Comparison of ENCODE assay signal across 16 cellular contexts in genomic region chr21:46027855-46028493, GRCh38. TPM values are rescaled to one million over a fixed set of nuclear protein-coding genes. Genes with fewer than 3 reads are reported as not detected.
DNase-seq lines count a peak whose midpoint lies in the region; ATAC-seq, FAIRE-seq and TF ChIP-seq lines count a peak whose summit lies in the region.
"Had no signal": no experiment of that assay in that cellular context is flagged by ENCODE, and none has a peak within 500 bp of the region (broad histone marks: within the 10 kb centered on the region; RNA-seq: fewer than 3 reads in every experiment).

No MANE protein-coding gene starts in this region.

- TF ChIP-seq EP300 in HepG2 (IDR thresholded peaks at IDR 0.05; ENCODE audit: low read depth in 2 of 2, low read length in 2 of 2) = no peak
- TF ChIP-seq EP300 in HepG2 (CRISPR knock-in tag; IDR thresholded peaks at IDR 0.05; ENCODE audit: borderline replicate concordance) = no peak
- peak in 2 of 4 donors; percentile 11 to 30 for TF ChIP-seq EP300 in sigmoid colon (IDR thresholded peaks at IDR 0.05)

- H3K9ac ChIP-seq in liver (ENCODE audit: low read depth in 1 of 2, low read length in 2 of 2) (no peak overlapping the region), HepG2 (ENCODE audit: insufficient read depth, low read depth, low read length) (no peak overlapping the region)

- DNase-seq in HepG2 (ENCODE audit: low spot score) (no peak), iris pigment epithelial cell (ENCODE audit: low read depth) (peak; percentile 65), sigmoid colon (peak; percentile 86), NCI-H146 treated with DMSO at 0.1 percent for 48 hours (lab: John Stamatoyannopoulos, UW; ENCODE audit: unreplicated experiment) (no peak), urothelium cell line (ENCODE audit: low spot score) (no peak), inferior parietal cortex (ENCODE audit: extremely low spot score) (no peak)
- no peak for DNase-seq in NK-92 treated with Interleukin-12 subunit alpha and Interleukin-12 subunit beta, amount 100 ng/mL, for 24 hours (lab: John Stamatoyannopoulos, UW)
- DNase-seq: activated T-cell treated with anti-CD3 and anti-CD28 coated beads, Interleukin-2, amount 50 U/mL, for 48 hours; amygdala; NCI-H1092; NCI-H446; stimulated activated CD4-positive, alpha-beta T cell treated with anti-CD3 and anti-CD28 coated beads, Interleukin-4, amount 100 ng/mL, for 24 hours had no signal

- WGBS in liver = 55% methylated on average over 3 of the region's 3 CpGs
- WGBS in HepG2 (ENCODE audit: low lambda C conversion rate) = 0% methylated on average over 3 of the region's 3 CpGs
- WGBS in sigmoid colon, 2 donors = 55 to 61% methylated on average over 3 of the region's 3 CpGs

- no peaks in the 10 kb centered on the region for H3K27me3 ChIP-seq in liver (ENCODE audit: control insufficient read depth in 4 of 4, insufficient read depth in 4 of 4, low read length in 3 of 4)
- peaks cover 0 to under 1% of the 10 kb centered on the region in 2 experiments; a peak in 2 of 5 replicates for H3K27me3 ChIP-seq in HepG2 (ENCODE audit: control insufficient read depth in 1 of 2, insufficient read depth in 2 of 2, low read length in 2 of 2)
- no peaks in the 10 kb centered on the region for H3K27me3 ChIP-seq in sigmoid colon

- H4K20me1 ChIP-seq in HepG2 (ENCODE audit: insufficient read depth, low read length) = no peaks in the 10 kb centered on the region

- peak overlapping the region; percentile 40 to 61 for H3K27ac ChIP-seq in liver (ENCODE audit: low read depth in 1 of 2, low read length in 2 of 2)
- H3K27ac ChIP-seq in HepG2 (ENCODE audit: extremely low read length, insufficient read depth, low read length) = no peak overlapping the region
- H3K27ac ChIP-seq in sigmoid colon = peak overlapping the region; percentile 86 to 96 (median 90)

- no peak for ATAC-seq in HepG2
- ATAC-seq: Panc1; stimulated activated memory B cell treated with anti-CD40 and anti-IgM and Interleukin-4, amounts not matched to agents 10 μg/mL and 1 μg/mL and 100 μg/mL, for 72 hours had no signal

- TF ChIP-seq CTCF in liver (IDR thresholded peaks at IDR 0.05; ENCODE audit: low read depth, low read length, missing input control) = no peak
- no peak for TF ChIP-seq CTCF in HepG2 (CRISPR knock-in tag; IDR thresholded peaks at IDR 0.05)
- TF ChIP-seq CTCF in sigmoid colon (IDR thresholded peaks at IDR 0.05) = no peak

- TF ChIP-seq RAD21 in liver (IDR thresholded peaks at IDR 0.05) (no peak), HepG2 (CRISPR knock-in tag; IDR thresholded peaks at IDR 0.05) (no peak)

- no peaks in the 10 kb centered on the region for H3K79me2 ChIP-seq in HepG2 (ENCODE audit: insufficient read depth, low read length)

- in situ Hi-C loops in HepG2 (cut with HindIII; ENCODE audit: extremely low pct_ligation_motif_present, low pct_unique_long_range_greater_than_20kb) = no loop called here

- intact Hi-C loops in HepG2 (cut with micrococcal nuclease; ENCODE audit: unreplicated experiment) (no loop called here), sigmoid colon (cut with DNase I) (loop anchor here (2.0 kb wide), 2 partner anchors 21 to 29 kb away; no protein-coding TSS in a partner anchor)

- no peak overlapping the region for H3K4me3 ChIP-seq in liver (ENCODE audit: low read depth in 1 of 3, low read length in 3 of 3)
- no peak overlapping the region for H3K4me3 ChIP-seq in HepG2 (replicated peaks in 1 of 3; ENCODE audit: insufficient read depth in 1 of 3, low read depth in 2 of 3, low read length in 3 of 3)
- H3K4me3 ChIP-seq in sigmoid colon = no peak overlapping the region

- H3K4me2 ChIP-seq in HepG2 (ENCODE audit: low read depth, low read length) = no peak overlapping the region

- H3K4me1 ChIP-seq in liver (ENCODE audit: control insufficient read depth in 4 of 4, insufficient read depth in 4 of 4, low read length in 3 of 4) = no peaks in the 10 kb centered on the region
- no peaks in the 10 kb centered on the region; the same call in 1 of the 2 replicates for H3K4me1 ChIP-seq in HepG2 (ENCODE audit: insufficient read depth, low read length)
- peaks cover 0 to 65% (median 60%) of the 10 kb centered on the region in 4 donors for H3K4me1 ChIP-seq in sigmoid colon

- FAIRE-seq in HepG2 (lab: Jason Lieb, UNC) (no peak), urothelium cell line (lab: Jason Lieb, UNC) (no peak)
- FAIRE-seq: A204.1 had no signal

- CTCF ChIA-PET in HepG2 (lab: Yijun Ruan, JAX; ENCODE audit: low intra/inter-chr PET ratio, low total read pairs) = no interaction called here

- POLR2A ChIA-PET in HepG2 (lab: Yijun Ruan, JAX) = no interaction called here

- TF ChIP-seq POLR2A in HepG2 (IDR thresholded peaks at IDR 0.05; ENCODE audit: insufficient read depth in 1 of 2, low read depth in 2 of 2, low read length in 2 of 2) = no peak
- TF ChIP-seq POLR2A in sigmoid colon (IDR thresholded peaks at IDR 0.05) = no peak

- no peak overlapping the region for H2AFZ ChIP-seq in HepG2 (ENCODE audit: low read length)

- no peaks in the 10 kb centered on the region for H3K36me3 ChIP-seq in liver (ENCODE audit: control insufficient read depth in 4 of 4, insufficient read depth in 3 of 4, low read depth in 1 of 4, low read length in 3 of 4)
- no peaks in the 10 kb centered on the region for H3K36me3 ChIP-seq in HepG2 (replicated peaks in 1 of 2; ENCODE audit: control insufficient read depth in 1 of 2, insufficient read depth in 2 of 2, low read length in 2 of 2)
- no peaks in the 10 kb centered on the region for H3K36me3 ChIP-seq in sigmoid colon

- H3K9me3 ChIP-seq in liver (ENCODE audit: control insufficient read depth in 4 of 4, low read length in 3 of 4) (peaks cover 0 to 13% (median 2%) of the 10 kb centered on the region in 4 donors), HepG2 (ENCODE audit: low read length) (peaks cover 11% of the 10 kb centered on the region), sigmoid colon (no peaks in the 10 kb centered on the region)

- no TSS peak for BruUV-seq in HepG2 (replicated peaks; lab: Mats Ljungman, UMichigan)

TF ChIP-seq in liver, 16 proteins besides CTCF, POLR2A, EP300 and RAD21 (continues in another document):
- TF ChIP-seq EGR1 (IDR thresholded peaks at IDR 0.05; ENCODE audit: low read depth in 2 of 2) (no peak), GABPA (IDR thresholded peaks at IDR 0.05 in 1 of 2, conservative IDR thresholded peaks at IDR 0.05 in 1 of 2) (no peak), NR2F2 (IDR thresholded peaks at IDR 0.05) (peak; percentile 96), FOXA1 (IDR thresholded peaks at IDR 0.05) (no peak), SP1 (IDR thresholded peaks at IDR 0.05) (peak; percentile 35), ATF3 (IDR thresholded peaks at IDR 0.05) (no peak), RXRA (IDR thresholded peaks at IDR 0.05) (peak in 1 of 2 donors; percentile 40), JUND (IDR thresholded peaks at IDR 0.05) (no peak)

TF ChIP-seq in HepG2, 621 proteins besides CTCF, POLR2A, EP300 and RAD21 (continues in another document):
- no peak for TF ChIP-seq TRIM24 (CRISPR knock-in tag; IDR thresholded peaks at IDR 0.05)
- no peak for TF ChIP-seq SNAPC5 (CRISPR knock-in tag; IDR thresholded peaks at IDR 0.05; ENCODE audit: borderline replicate concordance)
- no peak for TF ChIP-seq ZBTB49 (CRISPR knock-in tag; IDR thresholded peaks at IDR 0.05; ENCODE audit: borderline replicate concordance)
- no peak for TF ChIP-seq CENPX (CRISPR knock-in tag; IDR thresholded peaks at IDR 0.05)

RNA-seq across cellular contexts. Expression of gene COL6A1, which starts 46.4 kb away (rescaled TPM):
- total RNA-seq in liver (10 to 100 TPM; 34.9 to 36.5 TPM), HepG2 (2016; rRNA removed; fragmentation: Illumina TruSeq; extraction: Trizol) (0.46 and 3.1 TPM in 2 replicates), sigmoid colon (1,000 to 10,000 TPM in 2 of 4 donors, 100 to 1,000 TPM in 2; 622 to 1,755 (median 1,184) TPM)
- polyA plus RNA-seq in liver (10 to 100 TPM; 16.9 to 82.0 TPM), HepG2 (2011; rRNA removed) (4.8 and 9.8 TPM in 2 replicates), sigmoid colon (100 to 1,000 TPM in 1 of 3 donors, 10 to 100 TPM in 2; 14.3 to 131 (median 28.2) TPM)
- total RNA-seq in HepG2 (2016; cell fraction: cytosol; rRNA removed; fragmentation: Illumina TruSeq; extraction: Trizol; ENCODE audit: low read depth) = 0.09 and 0.40 TPM in 2 replicates
- total RNA-seq in HepG2 (2016; cell fraction: insoluble cytoplasmic fraction; rRNA removed; fragmentation: Illumina TruSeq; extraction: Trizol) = 0.55 and 4.3 TPM in 2 replicates
- 0.28 and 0.41 TPM in 2 replicates for total RNA-seq in HepG2 (2016; cell fraction: membrane; rRNA removed; fragmentation: Illumina TruSeq; extraction: Trizol)
- 4.1 and 6.4 TPM in 2 replicates for total RNA-seq in HepG2 (2016; cell fraction: nucleus; rRNA removed; fragmentation: Illumina TruSeq; extraction: Trizol)
- 2.4 TPM in 2 replicates for polyA plus RNA-seq in HepG2 (2011; cell fraction: cytosol; rRNA removed)
- polyA plus RNA-seq in HepG2 (2011; cell fraction: nucleus; rRNA removed) = 190 and 201 TPM in 2 replicates
- 10.0 and 14.2 TPM in 2 replicates for polyA plus RNA-seq in HepG2 (2012)
- 0.17 TPM in 2 replicates for polyA plus RNA-seq in HepG2 (2016; cell fraction: cytosol; fragmentation: Illumina TruSeq; extraction: Trizol; ENCODE audit: low read depth)
- polyA plus RNA-seq in HepG2 (2016; cell fraction: insoluble cytoplasmic fraction; fragmentation: Illumina TruSeq; extraction: Trizol; ENCODE audit: low read depth) = 0.58 and 1.7 TPM in 2 replicates
- 0.13 and 0.28 TPM in 2 replicates for polyA plus RNA-seq in HepG2 (2016; cell fraction: membrane; fragmentation: Illumina TruSeq; extraction: Trizol; ENCODE audit: low read depth)
- 20.5 and 25.0 TPM in 2 replicates for polyA plus RNA-seq in HepG2 (2016; cell fraction: nucleus; fragmentation: Illumina TruSeq; extraction: Trizol; ENCODE audit: insufficient read depth, low read depth)
- polyA minus RNA-seq in HepG2 (2011; rRNA and poly(A)+ RNA removed; ENCODE audit: low replicate concordance) = 0.07 and 11.2 TPM in 2 replicates
- 1.1 and 1.8 TPM in 2 replicates for polyA minus RNA-seq in HepG2 (2011; cell fraction: cytosol; rRNA and poly(A)+ RNA removed)
- 3.9 and 6.7 TPM in 2 replicates for polyA minus RNA-seq in HepG2 (2011; cell fraction: nucleus; rRNA and poly(A)+ RNA removed)

Comparison
In these comparisons a context has a peak if more than half of its experiments do, and no peak if none do; other contexts are left out.
1. DNase-seq: peak in iris pigment epithelial cell (single experiment) and sigmoid colon (single experiment); none in HepG2 (single experiment), NK-92 treated with Interleukin-12 subunit alpha and Interleukin-12 subunit beta, amount 100 ng/mL, for 24 hours (single experiment), NCI-H146 treated with DMSO at 0.1 percent for 48 hours (single experiment), urothelium cell line (single experiment) and inferior parietal cortex (single experiment).
2. RNA of gene COL6A1, which starts 46.4 kb away (total RNA-seq): 622 to 1,755 TPM in sigmoid colon; 34.9 to 36.5 TPM in liver and 0.09 to 6.4 TPM in HepG2; every median in the first group is over 10 times any median in the second.